8 cellular contexts compared by ENCODE assay signal in genomic region chr15:48811325-48811938, GRCh38. TPM values are rescaled to one million over a fixed set of nuclear protein-coding genes. Genes with fewer than 3 reads are reported as not detected.
DNase-seq lines count a peak whose midpoint lies in the region; ATAC-seq, FAIRE-seq and TF ChIP-seq lines count a peak whose summit lies in the region.

No MANE protein-coding gene starts in this region.

- H3K4me3 Mint-ChIP-seq in central memory CD8-positive, alpha-beta T cell = peak overlapping the region; percentile 93

- H3K9ac ChIP-seq in MM.1S (ENCODE audit: low read length) = peak overlapping the region; percentile 36; the same call in 1 of the 2 replicates

- no peak overlapping the region for H3K27ac ChIP-seq in MM.1S (ENCODE audit: low read length)

- peak overlapping the region; percentile 90 for H2AFZ ChIP-seq in MM.1S (ENCODE audit: low read length)

- no peaks in the 10 kb centered on the region for H3K27me3 Mint-ChIP-seq in central memory CD8-positive, alpha-beta T cell

- TF ChIP-seq CTCF in MM.1S (IDR thresholded peaks at IDR 0.05; ENCODE audit: low read length) = peak; percentile 32

- H4K20me1 ChIP-seq in MM.1S (ENCODE audit: insufficient read depth, low read length) = no peaks in the 10 kb centered on the region

- peaks cover 43% of the 10 kb centered on the region for H3K79me2 ChIP-seq in MM.1S (ENCODE audit: low read length)

- FAIRE-seq in GM19239 (lab: Jason Lieb, UNC) = no peak

- H3K36me3 Mint-ChIP-seq in central memory CD8-positive, alpha-beta T cell (ENCODE audit: insufficient read depth) = peaks cover 8% of the 10 kb centered on the region

- H3K27me3 ChIP-seq in MM.1S (replicated peaks; ENCODE audit: insufficient read depth, low read length) (no peaks in the 10 kb centered on the region), mononuclear cell (ENCODE audit: insufficient read depth, low read length) (no peaks in the 10 kb centered on the region)

- H3K4me3 ChIP-seq in MM.1S (ENCODE audit: low read length) (peak overlapping the region; percentile 72), mononuclear cell (ENCODE audit: low read length) (peak overlapping the region; percentile 95)

- peak overlapping the region; percentile 80 for H3K27ac Mint-ChIP-seq in central memory CD8-positive, alpha-beta T cell (ENCODE audit: low read depth)

- H3K4me1 ChIP-seq in MM.1S (ENCODE audit: low read length) (peaks cover 11% of the 10 kb centered on the region), mononuclear cell (ENCODE audit: insufficient read depth, low read length) (peaks cover 20% of the 10 kb centered on the region)

- H3K36me3 ChIP-seq in MM.1S (replicated peaks; ENCODE audit: insufficient read depth, low read length) = no peaks in the 10 kb centered on the region

- no peaks in the 10 kb centered on the region for H3K9me2 ChIP-seq in MM.1S (replicated peaks; ENCODE audit: insufficient read depth, low read length)

- peak overlapping the region; percentile 86 for H3K4me2 ChIP-seq in MM.1S (ENCODE audit: low read depth, low read length)

- H3K9me3 Mint-ChIP-seq in central memory CD8-positive, alpha-beta T cell = no peaks in the 10 kb centered on the region

- H3K9me3 ChIP-seq in MM.1S (replicated peaks; ENCODE audit: insufficient read depth, low read length) (no peaks in the 10 kb centered on the region), mononuclear cell (ENCODE audit: low read depth, low read length) (no peaks in the 10 kb centered on the region)

- peaks cover 33% of the 10 kb centered on the region for H3K4me1 Mint-ChIP-seq in central memory CD8-positive, alpha-beta T cell

- DNase-seq in D341Med (ENCODE audit: low spot score) (peak; percentile 24), MM.1S (peak; percentile 16), EL (no peak), GM19239 (ENCODE audit: insufficient read length, low spot score) (no peak)
- DNase-seq in central memory CD8-positive, alpha-beta T cell (ENCODE audit: low spot score in 2 of 2) = no peak
- no peak for DNase-seq in effector CD4-positive, alpha-beta T cell

- peaks cover 7% of the 10 kb centered on the region; the same call in 1 of the 2 replicates for H3F3A ChIP-seq in MM.1S (ENCODE audit: insufficient read depth, low read length)

- ATAC-seq in central memory CD8-positive, alpha-beta T cell (replicated peaks; ENCODE audit: extremely low read depth, poor library complexity, severe bottlenecking) = no peak
- ATAC-seq in HG03280 (IDR thresholded peaks at IDR 0.05; ENCODE audit: unreplicated experiment) = no peak

RNA-seq across cellular contexts. Expression of gene CEP152, which starts 0.6 kb away (rescaled TPM):
- total RNA-seq in mononuclear cell = 12.8 TPM

Comparison
In these comparisons a context has a peak if more than half of its experiments do, and no peak if none do; other contexts are left out.
1. DNase-seq: peak in D341Med (single experiment) and MM.1S (single experiment); none in central memory CD8-positive, alpha-beta T cell (0 of 2), EL (single experiment), GM19239 (single experiment) and effector CD4-positive, alpha-beta T cell (single experiment).